Comparison of ENCODE assay signal across 13 cellular contexts in the genomic region with DNA sequence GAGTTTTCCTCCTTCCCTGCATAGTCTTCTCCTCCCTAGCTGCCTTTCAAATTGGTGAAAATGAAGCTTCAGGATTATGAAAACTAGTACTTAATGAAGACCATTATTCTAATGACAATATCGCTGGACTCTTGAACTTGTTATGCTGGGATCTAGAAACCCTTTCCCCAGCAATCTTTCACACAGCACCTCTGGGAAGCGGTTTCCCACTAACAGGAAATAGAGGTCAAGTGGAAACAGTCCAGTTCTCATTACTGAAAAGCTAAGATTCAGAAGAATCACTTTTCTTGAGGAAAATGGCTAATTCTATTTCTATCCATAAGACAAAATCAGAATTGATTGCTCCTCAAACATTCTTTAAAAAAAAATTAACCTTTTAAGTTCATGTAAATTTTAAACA. TPM values are rescaled to one million over a fixed set of nuclear protein-coding genes. Genes with fewer than 3 reads are reported as not detected.
DNase-seq lines count a peak whose midpoint lies in the region; ATAC-seq and TF ChIP-seq lines count a peak whose summit lies in the region.
"Had no signal": no experiment of that assay in that cellular context is flagged by ENCODE, and none has a peak within 500 bp of the region (broad histone marks: within the 10 kb centered on the region; RNA-seq: fewer than 3 reads in every experiment).

No MANE protein-coding gene starts in this region.

- DNase-seq in left ventricle myocardium inferior (no peak), Right ventricle myocardium inferior (ENCODE audit: missing footprints) (no peak), WTC11 (ENCODE audit: low spot score) (no peak), right lobe of liver (no peak)
- no peak for DNase-seq in stimulated activated CD8-positive, alpha-beta memory T cell treated with anti-CD3 and anti-CD28 coated beads, Interleukin-4, amount 100 ng/mL, for 48 hours
- DNase-seq: activated B cell treated with CpG ODN at 0.5 μM for 24 hours; C1 segment of cervical spinal cord; H7; NK-92 treated with Interleukin-12 subunit alpha and Interleukin-12 subunit beta, amount 100 ng/mL, for 24 hours had no signal

- H3K27me3 ChIP-seq in left ventricle myocardium inferior (ENCODE audit: low read depth) (no peaks in the 10 kb centered on the region), right lobe of liver (no peaks in the 10 kb centered on the region), stomach smooth muscle (ENCODE audit: control insufficient read depth in 1 of 2, insufficient read depth in 2 of 2, low read length in 2 of 2) (no peaks in the 10 kb centered on the region)
- H3K27me3 ChIP-seq: suprapubic skin had no signal

- peaks cover 69% of the 10 kb centered on the region for H3K4me1 Mint-ChIP-seq in WTC11

- 63% methylated on average over 2 of the region's 2 CpGs for WGBS in right lobe of liver (ENCODE audit: insufficient coverage, low coverage, low lambda C conversion rate, missing lambda C conversion rate)

- peak overlapping the region; percentile 64 for H3K27ac Mint-ChIP-seq in WTC11

- H3K27ac ChIP-seq in left ventricle myocardium inferior (replicated peaks) = peak overlapping the region; percentile 99
- H3K27ac ChIP-seq in right lobe of liver = peak overlapping the region in 2 of 3 donors; percentile 22 to 89
- H3K27ac ChIP-seq in stomach smooth muscle (ENCODE audit: low read length) = peak overlapping the region; percentile 90
- H3K27ac ChIP-seq: suprapubic skin had no signal

- TF ChIP-seq CTCF in left ventricle myocardium inferior (IDR thresholded peaks at IDR 0.05; ENCODE audit: borderline replicate concordance) (no peak), WTC11 (IDR thresholded peaks at IDR 0.05) (no peak), right lobe of liver (IDR thresholded peaks at IDR 0.05) (no peak)

- no peaks in the 10 kb centered on the region for H3K36me3 Mint-ChIP-seq in WTC11

- intact Hi-C loops in left ventricle myocardium inferior (cut with micrococcal nuclease) (no loop called here), Right ventricle myocardium inferior (cut with DNase I) (loop anchor here (10.0 kb wide), 1 partner anchor 875 kb away; no protein-coding TSS in a partner anchor), right lobe of liver (cut with DNase I) (loop anchor here in 1 of 2 donors (10.0 kb wide), 1 partner anchor 125 kb away; no protein-coding TSS in a partner anchor)

- CTCF ChIA-PET in WTC11 (lab: Charles Lee) = interaction anchor here (1.0 to 3.5 kb wide), 7 partner anchors 10 to 132 kb away, joined by 3 to 23 read pairs (median 3); a partner anchor contains a TSS

- no peak for TF ChIP-seq POLR2A in right lobe of liver (IDR thresholded peaks at IDR 0.05)

- H3K36me3 ChIP-seq in left ventricle myocardium inferior = no peaks in the 10 kb centered on the region
- H3K36me3 ChIP-seq in right lobe of liver = no peaks in the 10 kb centered on the region
- H3K36me3 ChIP-seq in stomach smooth muscle (ENCODE audit: control insufficient read depth in 2 of 2, insufficient read depth in 2 of 2, low read length in 2 of 2) = no peaks in the 10 kb centered on the region
- H3K36me3 ChIP-seq: suprapubic skin had no signal

- H3K4me3 Mint-ChIP-seq in WTC11 = peak overlapping the region; percentile 31; the same call in 1 of the 2 replicates

- H3K9me3 ChIP-seq in left ventricle myocardium inferior (replicated peaks) = no peaks in the 10 kb centered on the region
- H3K9me3 ChIP-seq in right lobe of liver = no peaks in the 10 kb centered on the region
- H3K9me3 ChIP-seq in stomach smooth muscle (ENCODE audit: control insufficient read depth in 2 of 2, low read length in 2 of 2) = no peaks in the 10 kb centered on the region
- H3K9me3 ChIP-seq: suprapubic skin had no signal

- peaks cover 91% of the 10 kb centered on the region for H3K4me1 ChIP-seq in left ventricle myocardium inferior
- H3K4me1 ChIP-seq in right lobe of liver = peaks cover 0 to 36% (median 8%) of the 10 kb centered on the region in 4 donors
- H3K4me1 ChIP-seq in stomach smooth muscle (ENCODE audit: control insufficient read depth, insufficient read depth, low read length) = peaks cover 14% of the 10 kb centered on the region

- POLR2A ChIA-PET in WTC11 (lab: Charles Lee) = interaction anchor here (0.9 to 1.6 kb wide), 2 partner anchors 9 to 115 kb away, joined by 3 to 4 read pairs; no protein-coding TSS in a partner anchor

- no peak overlapping the region for H3K4me3 ChIP-seq in left ventricle myocardium inferior
- no peak overlapping the region for H3K4me3 ChIP-seq in right lobe of liver
- no peak overlapping the region for H3K4me3 ChIP-seq in stomach smooth muscle (ENCODE audit: low read length in 2 of 2)
- H3K4me3 ChIP-seq: suprapubic skin had no signal

- H3K9ac ChIP-seq in stomach smooth muscle (ENCODE audit: low read length in 2 of 2) = no peak overlapping the region

- ATAC-seq in Right ventricle myocardium inferior (no peak), WTC11 (no peak), right lobe of liver (no peak), GM21367 (IDR thresholded peaks at IDR 0.05; ENCODE audit: unreplicated experiment) (no peak), esophagus mucosa (no peak)

- H3K27me3 Mint-ChIP-seq in WTC11 (ENCODE audit: low read depth) = no peaks in the 10 kb centered on the region
- H3K27me3 Mint-ChIP-seq: activated B cell treated with CpG ODN at 0.5 μM for 24 hours had no signal

- no peaks in the 10 kb centered on the region for H3K9me3 Mint-ChIP-seq in WTC11
- H3K9me3 Mint-ChIP-seq: activated B cell treated with CpG ODN at 0.5 μM for 24 hours had no signal

TF ChIP-seq in WTC11, 78 proteins besides CTCF, POLR2A, EP300 and RAD21:
- TF ChIP-seq KAT7 (CRISPR knock-in tag; IDR thresholded peaks at IDR 0.05; ENCODE audit: borderline replicate concordance) (no peak), MXD4 (CRISPR knock-in tag; IDR thresholded peaks at IDR 0.05; ENCODE audit: borderline replicate concordance) (no peak), NFATC4 (CRISPR knock-in tag; IDR thresholded peaks at IDR 0.05) (no peak)

RNA-seq across cellular contexts. Expression of a gene that starts 2.0 kb away (rescaled TPM):
- total RNA-seq in left ventricle myocardium inferior (77.2 TPM), Right ventricle myocardium inferior (74.2 TPM), WTC11 (2021) (43.1 to 43.8 TPM (median 43.3 TPM) in 3 replicates), right lobe of liver (10 to 100 TPM; 13.0 to 19.3 (median 14.6) TPM), esophagus mucosa (22.2 TPM)

RNA-seq across cellular contexts. Expression of a gene that starts 17.0 kb away (rescaled TPM):
- 92.4 TPM for total RNA-seq in left ventricle myocardium inferior
- total RNA-seq in Right ventricle myocardium inferior = 92.8 TPM
- total RNA-seq in WTC11 (2021) = 349 to 387 TPM (median 366 TPM) in 3 replicates
- total RNA-seq in right lobe of liver = 10 to 100 TPM; 55.7 to 92.0 (median 80.0) TPM
- total RNA-seq in esophagus mucosa = 129 TPM

RNA-seq across cellular contexts. Expression of a gene that starts 34.8 kb away (rescaled TPM):
- total RNA-seq in left ventricle myocardium inferior = 43.2 TPM
- total RNA-seq in Right ventricle myocardium inferior = 49.1 TPM
- 6.5 to 12.2 TPM (median 9.4 TPM) in 3 replicates for total RNA-seq in WTC11 (2021)
- total RNA-seq in right lobe of liver = 1 to 10 TPM; 4.0 to 8.5 (median 5.5) TPM
- 23.8 TPM for total RNA-seq in esophagus mucosa
- total RNA-seq: activated B cell treated with CpG ODN at 0.5 μM for 24 hours had no signal
